ENCODE assay signal across 1 cellular context in the genomic region with DNA sequence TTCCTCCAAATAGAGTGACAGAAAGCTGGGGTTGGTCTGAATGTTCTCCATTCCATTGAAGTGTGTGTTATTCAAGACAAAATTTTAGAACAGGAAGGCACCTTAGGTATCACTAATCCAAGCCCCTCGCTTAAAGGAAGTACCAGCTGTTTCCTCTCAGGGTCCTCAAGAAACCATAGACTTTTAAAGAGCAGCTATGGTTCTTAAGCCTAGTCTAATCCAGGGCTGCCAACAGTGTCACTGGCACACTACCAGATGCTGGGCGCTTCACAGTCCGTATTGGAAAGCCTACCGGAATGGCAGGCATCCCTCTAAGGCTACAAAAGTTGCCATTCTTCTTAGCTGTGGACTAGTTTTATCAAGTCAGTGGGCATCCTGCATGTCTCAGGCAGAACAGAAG.
TF ChIP-seq lines count a peak whose summit lies in the region.

No MANE protein-coding gene starts in this region.

TF ChIP-seq in GM12878, 131 proteins besides CTCF, POLR2A, EP300 and RAD21:
- no peak for TF ChIP-seq JUNB (IDR thresholded peaks at IDR 0.05)
- TF ChIP-seq KLF5 (IDR thresholded peaks at IDR 0.05; ENCODE audit: partially characterized antibody): no peak
- TF ChIP-seq MYC (IDR thresholded peaks at IDR 0.05; ENCODE audit: insufficient read depth, insufficient read length, insufficient replicate concordance, low read length, severe bottlenecking): no peak
- no peak for TF ChIP-seq MEF2B (IDR thresholded peaks at IDR 0.05; ENCODE audit: partially characterized antibody, poor library complexity, severe bottlenecking)
- TF ChIP-seq YY1 (IDR thresholded peaks at IDR 0.05; ENCODE audit: low read depth, low read length): no peak
- TF ChIP-seq, protein P1, sequence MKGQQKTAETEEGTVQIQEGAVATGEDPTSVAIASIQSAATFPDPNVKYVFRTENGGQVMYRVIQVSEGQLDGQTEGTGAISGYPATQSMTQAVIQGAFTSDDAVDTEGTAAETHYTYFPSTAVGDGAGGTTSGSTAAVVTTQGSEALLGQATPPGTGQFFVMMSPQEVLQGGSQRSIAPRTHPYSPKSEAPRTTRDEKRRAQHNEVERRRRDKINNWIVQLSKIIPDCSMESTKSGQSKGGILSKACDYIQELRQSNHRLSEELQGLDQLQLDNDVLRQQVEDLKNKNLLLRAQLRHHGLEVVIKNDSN (IDR thresholded peaks at IDR 0.05; ENCODE audit: borderline replicate concordance, extremely low read length, insufficient read depth, low read depth, low read length): no peak
- no peak for TF ChIP-seq NFXL1 (IDR thresholded peaks at IDR 0.05; ENCODE audit: borderline replicate concordance)
- TF ChIP-seq CEBPB (IDR thresholded peaks at IDR 0.05; ENCODE audit: borderline replicate concordance in 1 of 2, low read depth in 2 of 2, low read length in 2 of 2): no peak
- TF ChIP-seq PAX8 (IDR thresholded peaks at IDR 0.05): no peak
- no peak for TF ChIP-seq RCOR1 (conservative IDR thresholded peaks at IDR 0.05; ENCODE audit: low read depth, low read length)
- TF ChIP-seq POLR2AphosphoS2 (IDR thresholded peaks at IDR 0.05; ENCODE audit: low read depth, low read length): no peak
- no peak for TF ChIP-seq BMI1 (IDR thresholded peaks at IDR 0.05; ENCODE audit: borderline replicate concordance)
- TF ChIP-seq FOS (IDR thresholded peaks at IDR 0.05; ENCODE audit: borderline replicate concordance, extremely low read depth, insufficient read length): no peak
